In the genomic region with DNA sequence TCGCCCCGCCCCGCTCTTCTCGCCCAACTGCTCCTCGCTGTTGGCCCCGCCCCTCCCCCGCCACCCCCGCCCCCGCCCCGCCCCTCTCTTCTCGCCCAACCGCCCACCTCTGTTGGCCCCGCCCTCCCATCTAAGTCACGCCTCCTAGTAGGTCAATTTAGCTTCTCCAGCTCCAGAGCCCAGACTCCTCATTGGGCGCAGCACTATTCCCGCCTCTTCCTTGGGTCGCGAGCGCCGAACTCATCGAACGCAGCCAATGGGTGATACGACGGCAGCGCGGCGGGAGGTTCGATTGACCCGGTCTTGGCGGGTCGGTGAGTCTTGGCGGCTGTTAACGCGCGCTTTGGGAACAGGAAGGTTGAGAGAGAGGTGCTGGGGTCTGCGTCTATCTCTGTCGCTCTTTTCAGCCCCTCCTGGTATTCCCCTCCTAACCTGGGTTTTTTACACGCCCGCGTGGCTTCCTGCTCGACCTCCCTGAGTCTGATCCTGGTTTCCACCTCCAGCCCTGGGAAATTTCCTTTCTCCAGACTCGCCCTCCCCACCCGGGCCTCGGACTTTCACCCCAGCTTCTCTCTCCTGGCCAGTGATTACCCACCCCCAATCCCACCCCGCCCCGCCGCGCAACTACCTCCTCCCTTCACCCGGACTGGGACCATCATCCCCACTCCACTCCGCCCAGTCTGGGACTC, we compare ENCODE assay signal across 1 cellular context.
A peak's percentile ranks its signal among the peaks of the same experiment; 100 is the strongest.
TF ChIP-seq lines count a peak whose summit lies in the region.

Gene RAD54L, plus strand, starts transcription at position 331 of the 689 bp plus-strand sequence. CDS start 643 bp downstream, outside the sequence.

TF ChIP-seq in WTC11, 78 proteins besides CTCF, POLR2A, EP300 and RAD21 (continued from another document):
- TF ChIP-seq ZNF532 (CRISPR knock-in tag; IDR thresholded peaks at IDR 0.05; ENCODE audit: borderline replicate concordance) = no peak
- TF ChIP-seq ZNF232 (CRISPR knock-in tag; IDR thresholded peaks at IDR 0.05) = peak; percentile 62; the same call in 1 of the 2 replicates
- no peak for TF ChIP-seq ZNF396 (CRISPR knock-in tag; IDR thresholded peaks at IDR 0.05; ENCODE audit: borderline replicate concordance)
- no peak for TF ChIP-seq PRRX2 (CRISPR knock-in tag; IDR thresholded peaks at IDR 0.05)
- TF ChIP-seq, protein P1, sequence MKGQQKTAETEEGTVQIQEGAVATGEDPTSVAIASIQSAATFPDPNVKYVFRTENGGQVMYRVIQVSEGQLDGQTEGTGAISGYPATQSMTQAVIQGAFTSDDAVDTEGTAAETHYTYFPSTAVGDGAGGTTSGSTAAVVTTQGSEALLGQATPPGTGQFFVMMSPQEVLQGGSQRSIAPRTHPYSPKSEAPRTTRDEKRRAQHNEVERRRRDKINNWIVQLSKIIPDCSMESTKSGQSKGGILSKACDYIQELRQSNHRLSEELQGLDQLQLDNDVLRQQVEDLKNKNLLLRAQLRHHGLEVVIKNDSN (CRISPR knock-in tag; IDR thresholded peaks at IDR 0.05) = no peak; the same call in 1 of the 2 replicates
- TF ChIP-seq, protein P2, sequence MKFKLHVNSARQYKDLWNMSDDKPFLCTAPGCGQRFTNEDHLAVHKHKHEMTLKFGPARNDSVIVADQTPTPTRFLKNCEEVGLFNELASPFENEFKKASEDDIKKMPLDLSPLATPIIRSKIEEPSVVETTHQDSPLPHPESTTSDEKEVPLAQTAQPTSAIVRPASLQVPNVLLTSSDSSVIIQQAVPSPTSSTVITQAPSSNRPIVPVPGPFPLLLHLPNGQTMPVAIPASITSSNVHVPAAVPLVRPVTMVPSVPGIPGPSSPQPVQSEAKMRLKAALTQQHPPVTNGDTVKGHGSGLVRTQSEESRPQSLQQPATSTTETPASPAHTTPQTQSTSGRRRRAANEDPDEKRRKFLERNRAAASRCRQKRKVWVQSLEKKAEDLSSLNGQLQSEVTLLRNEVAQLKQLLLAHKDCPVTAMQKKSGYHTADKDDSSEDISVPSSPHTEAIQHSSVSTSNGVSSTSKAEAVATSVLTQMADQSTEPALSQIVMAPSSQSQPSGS (CRISPR knock-in tag; IDR thresholded peaks at IDR 0.05; ENCODE audit: borderline replicate concordance, low read depth) = no peak
- no peak for TF ChIP-seq SMAD4 (CRISPR knock-in tag; IDR thresholded peaks at IDR 0.05)
- TF ChIP-seq TEAD4 (CRISPR knock-in tag; IDR thresholded peaks at IDR 0.05) = no peak
- TF ChIP-seq PREB (CRISPR knock-in tag; IDR thresholded peaks at IDR 0.05; ENCODE audit: borderline replicate concordance) = no peak
- TF ChIP-seq, protein P3, sequence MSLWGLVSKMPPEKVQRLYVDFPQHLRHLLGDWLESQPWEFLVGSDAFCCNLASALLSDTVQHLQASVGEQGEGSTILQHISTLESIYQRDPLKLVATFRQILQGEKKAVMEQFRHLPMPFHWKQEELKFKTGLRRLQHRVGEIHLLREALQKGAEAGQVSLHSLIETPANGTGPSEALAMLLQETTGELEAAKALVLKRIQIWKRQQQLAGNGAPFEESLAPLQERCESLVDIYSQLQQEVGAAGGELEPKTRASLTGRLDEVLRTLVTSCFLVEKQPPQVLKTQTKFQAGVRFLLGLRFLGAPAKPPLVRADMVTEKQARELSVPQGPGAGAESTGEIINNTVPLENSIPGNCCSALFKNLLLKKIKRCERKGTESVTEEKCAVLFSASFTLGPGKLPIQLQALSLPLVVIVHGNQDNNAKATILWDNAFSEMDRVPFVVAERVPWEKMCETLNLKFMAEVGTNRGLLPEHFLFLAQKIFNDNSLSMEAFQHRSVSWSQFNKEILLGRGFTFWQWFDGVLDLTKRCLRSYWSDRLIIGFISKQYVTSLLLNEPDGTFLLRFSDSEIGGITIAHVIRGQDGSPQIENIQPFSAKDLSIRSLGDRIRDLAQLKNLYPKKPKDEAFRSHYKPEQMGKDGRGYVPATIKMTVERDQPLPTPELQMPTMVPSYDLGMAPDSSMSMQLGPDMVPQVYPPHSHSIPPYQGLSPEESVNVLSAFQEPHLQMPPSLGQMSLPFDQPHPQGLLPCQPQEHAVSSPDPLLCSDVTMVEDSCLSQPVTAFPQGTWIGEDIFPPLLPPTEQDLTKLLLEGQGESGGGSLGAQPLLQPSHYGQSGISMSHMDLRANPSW (CRISPR knock-in tag; conservative IDR thresholded peaks at IDR 0.05; ENCODE audit: low read depth) = no peak
- no peak for TF ChIP-seq NR1H2 (CRISPR knock-in tag; IDR thresholded peaks at IDR 0.05)
- no peak for TF ChIP-seq GTF2I (CRISPR knock-in tag; conservative IDR thresholded peaks at IDR 0.05)
- TF ChIP-seq FOXJ3 (CRISPR knock-in tag; IDR thresholded peaks at IDR 0.05; ENCODE audit: borderline replicate concordance) = no peak
- TF ChIP-seq, protein P4, sequence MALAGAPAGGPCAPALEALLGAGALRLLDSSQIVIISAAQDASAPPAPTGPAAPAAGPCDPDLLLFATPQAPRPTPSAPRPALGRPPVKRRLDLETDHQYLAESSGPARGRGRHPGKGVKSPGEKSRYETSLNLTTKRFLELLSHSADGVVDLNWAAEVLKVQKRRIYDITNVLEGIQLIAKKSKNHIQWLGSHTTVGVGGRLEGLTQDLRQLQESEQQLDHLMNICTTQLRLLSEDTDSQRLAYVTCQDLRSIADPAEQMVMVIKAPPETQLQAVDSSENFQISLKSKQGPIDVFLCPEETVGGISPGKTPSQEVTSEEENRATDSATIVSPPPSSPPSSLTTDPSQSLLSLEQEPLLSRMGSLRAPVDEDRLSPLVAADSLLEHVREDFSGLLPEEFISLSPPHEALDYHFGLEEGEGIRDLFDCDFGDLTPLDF (CRISPR knock-in tag; IDR thresholded peaks at IDR 0.05) = no peak
- no peak for TF ChIP-seq ZNF423 (CRISPR knock-in tag; IDR thresholded peaks at IDR 0.05)
- no peak for TF ChIP-seq CDX4 (CRISPR knock-in tag; IDR thresholded peaks at IDR 0.05; ENCODE audit: borderline replicate concordance)
- TF ChIP-seq MYBL2 (CRISPR knock-in tag; IDR thresholded peaks at IDR 0.05) = peak; percentile 95
- no peak for TF ChIP-seq ELF4 (CRISPR knock-in tag; IDR thresholded peaks at IDR 0.05; ENCODE audit: low read depth)
- TF ChIP-seq ZNF416 (CRISPR knock-in tag; IDR thresholded peaks at IDR 0.05) = no peak
- TF ChIP-seq KAT7 (CRISPR knock-in tag; IDR thresholded peaks at IDR 0.05; ENCODE audit: borderline replicate concordance) = no peak
TF ChIP-seq in WTC11: peak in this region for 15.
